In the genomic region with DNA sequence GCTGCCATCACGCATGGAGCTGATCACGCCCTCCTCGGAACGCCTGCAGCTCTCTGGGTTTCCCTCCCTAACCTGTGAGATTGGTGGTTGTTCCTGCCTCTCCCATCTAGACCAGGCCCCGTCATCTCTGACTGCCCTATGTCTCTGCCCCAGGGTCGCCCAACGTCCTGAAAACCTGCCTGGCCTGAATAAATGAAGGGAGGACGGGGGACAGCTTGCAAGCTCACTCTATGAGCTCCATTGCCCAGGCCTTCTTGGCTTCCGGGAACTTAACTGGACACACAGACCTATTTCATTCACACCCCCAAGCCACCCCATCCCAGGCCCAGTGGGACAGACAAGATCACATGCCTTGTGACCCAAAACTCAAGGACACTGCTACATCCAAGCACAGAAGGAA, we compare ENCODE assay signal across 12 cellular contexts.
DNase-seq lines count a peak whose midpoint lies in the region; ATAC-seq and TF ChIP-seq lines count a peak whose summit lies in the region.
"Had no signal": no experiment of that assay in that cellular context is flagged by ENCODE, and none has a peak within 500 bp of the region (broad histone marks: within the 10 kb centered on the region; RNA-seq: fewer than 3 reads in every experiment).

No MANE protein-coding gene starts in this region.

- DNase-seq in activated CD4-positive, CD25-positive, alpha-beta regulatory T cell treated with anti-CD3 and anti-CD28 coated beads, Interleukin-2, amount 50 U/mL, for 72 hours = peak; percentile 17
- DNase-seq in activated CD4-positive, CD25-positive, alpha-beta regulatory T cell (lab: John Stamatoyannopoulos, UW) = no peak
- DNase-seq in ecto neural progenitor cell (ENCODE audit: low spot score) (peak; percentile 30), posterior vena cava (ENCODE audit: low spot score) (peak; percentile 38), D341Med (ENCODE audit: low spot score) (no peak), omental fat pad (ENCODE audit: low spot score) (no peak)
- DNase-seq: Caco-2; CD8-positive, alpha-beta memory T cell; GM23248; H7 had no signal

- TF ChIP-seq CTCF in omental fat pad (IDR thresholded peaks at IDR 0.05) = no peak

- ATAC-seq in HG03135 (IDR thresholded peaks at IDR 0.05; ENCODE audit: unreplicated experiment) (no peak), omental fat pad (ENCODE audit: low FRiP score) (no peak)
- ATAC-seq: HepG2 had no signal

- intact Hi-C loops in posterior vena cava (cut with DNase I) = no loop called here

Comparison
In these comparisons a context has a peak if more than half of its experiments do, and no peak if none do; other contexts are left out.
1. DNase-seq: peak in activated CD4-positive, CD25-positive, alpha-beta regulatory T cell treated with anti-CD3 and anti-CD28 coated beads, Interleukin-2, amount 50 U/mL, for 72 hours (single experiment), ecto neural progenitor cell (single experiment) and posterior vena cava (single experiment); none in activated CD4-positive, CD25-positive, alpha-beta regulatory T cell (0 of 4), D341Med (single experiment) and omental fat pad (single experiment).